8 cellular contexts compared by ENCODE assay signal in the genomic region with DNA sequence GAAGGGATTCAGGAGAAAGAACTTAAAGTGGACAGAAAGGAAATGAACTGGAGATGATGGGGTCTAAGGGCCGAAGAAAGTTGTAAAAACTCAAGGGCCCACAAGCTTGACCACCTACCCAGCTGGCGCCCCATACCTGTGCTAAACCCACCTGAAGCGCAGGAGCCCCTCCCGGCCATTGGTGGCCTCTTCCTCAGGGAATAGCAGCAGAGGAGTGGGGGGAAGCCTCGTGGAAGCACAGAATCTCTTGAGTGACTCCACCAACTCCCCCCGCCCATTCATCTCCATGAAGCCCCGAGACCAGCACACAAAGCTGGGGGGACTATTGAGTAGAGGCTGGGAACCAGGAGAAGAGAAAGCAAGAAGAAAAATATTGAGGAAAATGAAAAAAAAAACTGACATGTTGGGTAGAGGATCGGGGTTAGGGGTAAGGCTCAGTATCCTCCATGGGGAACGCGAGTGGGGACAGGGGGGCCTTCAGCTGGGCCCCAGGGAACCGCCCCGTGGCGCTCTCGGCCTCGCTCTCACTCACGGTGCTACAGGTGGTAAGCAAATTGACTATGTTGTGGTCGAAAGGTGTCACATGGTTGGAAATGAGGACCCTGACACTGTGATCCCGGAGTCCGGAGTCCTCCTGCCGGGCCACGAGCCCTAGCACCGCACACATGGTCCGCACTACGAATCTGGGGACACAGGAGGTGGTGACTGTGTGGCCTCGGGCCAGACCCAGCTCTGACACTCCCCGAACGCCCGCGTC.
A peak's percentile ranks its signal among the peaks of the same experiment; 100 is the strongest.
DNase-seq lines count a peak whose midpoint lies in the region; ATAC-seq lines count a peak whose summit lies in the region.

No MANE protein-coding gene starts in this region.

- peak; percentile 7 for ATAC-seq in HG03175 (IDR thresholded peaks at IDR 0.05; ENCODE audit: unreplicated experiment)
- peak; percentile 11 for ATAC-seq in stimulated activated naive CD8-positive, alpha-beta T cell treated with anti-CD3 and anti-CD28 coated beads, Interleukin-15, amount 100 ng/mL, for 72 hours

- H3K9me3 ChIP-seq in iPS-18a (ENCODE audit: control insufficient read depth, low read depth, low read length): no peaks in the 10 kb centered on the region

- H3K9ac ChIP-seq in iPS-18a (ENCODE audit: low read length): peak overlapping the region; percentile 94

- peak overlapping the region; percentile 100 for H3K4me3 Mint-ChIP-seq in activated T-cell treated with anti-CD3 and anti-CD28 coated beads, Interleukin-2, amount 50 U/mL, for 24 hours
- peak overlapping the region; percentile 98 for H3K4me3 Mint-ChIP-seq in activated naive CD8-positive, alpha-beta T cell
- H3K4me3 Mint-ChIP-seq in stimulated activated naive CD8-positive, alpha-beta T cell treated with anti-CD3 and anti-CD28 coated beads, Interleukin-15, amount 100 ng/mL, for 72 hours: peak overlapping the region; percentile 84 to 99

- no peaks in the 10 kb centered on the region for H3K4me1 ChIP-seq in iPS-18a (ENCODE audit: control insufficient read depth, low read depth, low read length)

- no peaks in the 10 kb centered on the region for H3K9me3 Mint-ChIP-seq in activated T-cell treated with anti-CD3 and anti-CD28 coated beads, Interleukin-2, amount 50 U/mL, for 24 hours
- no peaks in the 10 kb centered on the region for H3K9me3 Mint-ChIP-seq in activated naive CD8-positive, alpha-beta T cell (ENCODE audit: low read depth)
- peaks cover 0 to 7% of the 10 kb centered on the region in 2 donors for H3K9me3 Mint-ChIP-seq in stimulated activated naive CD8-positive, alpha-beta T cell treated with anti-CD3 and anti-CD28 coated beads, Interleukin-15, amount 100 ng/mL, for 72 hours

- peaks cover 79% of the 10 kb centered on the region for H3K36me3 Mint-ChIP-seq in activated T-cell treated with anti-CD3 and anti-CD28 coated beads, Interleukin-2, amount 50 U/mL, for 24 hours (ENCODE audit: low read depth)
- peaks cover 18% of the 10 kb centered on the region for H3K36me3 Mint-ChIP-seq in activated naive CD8-positive, alpha-beta T cell

- H3K27me3 ChIP-seq in iPS-18a (ENCODE audit: control insufficient read depth, insufficient read depth, low read length): no peaks in the 10 kb centered on the region

- H3K27me3 Mint-ChIP-seq in activated T-cell treated with anti-CD3 and anti-CD28 coated beads, Interleukin-2, amount 50 U/mL, for 24 hours: no peaks in the 10 kb centered on the region
- H3K27me3 Mint-ChIP-seq in activated naive CD8-positive, alpha-beta T cell: no peaks in the 10 kb centered on the region
- no peaks in the 10 kb centered on the region for H3K27me3 Mint-ChIP-seq in stimulated activated naive CD8-positive, alpha-beta T cell treated with anti-CD3 and anti-CD28 coated beads, Interleukin-15, amount 100 ng/mL, for 72 hours

- peak overlapping the region; percentile 99 for H3K27ac Mint-ChIP-seq in activated T-cell treated with anti-CD3 and anti-CD28 coated beads, Interleukin-2, amount 50 U/mL, for 24 hours
- H3K27ac Mint-ChIP-seq in activated naive CD8-positive, alpha-beta T cell: peak overlapping the region; percentile 95
- H3K27ac Mint-ChIP-seq in stimulated activated naive CD8-positive, alpha-beta T cell treated with anti-CD3 and anti-CD28 coated beads, Interleukin-15, amount 100 ng/mL, for 72 hours: peak overlapping the region; percentile 92 to 99

- peak overlapping the region; percentile 98 for H3K4me3 ChIP-seq in iPS-18a (ENCODE audit: low read length)

- H3K36me3 ChIP-seq in iPS-18a (ENCODE audit: control insufficient read depth, low read depth, low read length): peaks cover 25% of the 10 kb centered on the region

- H3K27ac ChIP-seq in iPS-18a (ENCODE audit: low read length): peak overlapping the region; percentile 88

- peaks cover 40% of the 10 kb centered on the region for H3K4me1 Mint-ChIP-seq in activated T-cell treated with anti-CD3 and anti-CD28 coated beads, Interleukin-2, amount 50 U/mL, for 24 hours (ENCODE audit: low read depth)
- H3K4me1 Mint-ChIP-seq in activated naive CD8-positive, alpha-beta T cell (ENCODE audit: low read depth): peaks cover 36% of the 10 kb centered on the region
- H3K4me1 Mint-ChIP-seq in stimulated activated naive CD8-positive, alpha-beta T cell treated with anti-CD3 and anti-CD28 coated beads, Interleukin-15, amount 100 ng/mL, for 72 hours: peaks cover 53% of the 10 kb centered on the region

- DNase-seq in activated T-cell treated with anti-CD3 and anti-CD28 coated beads, Interleukin-2, amount 50 U/mL, for 24 hours: no peak
- DNase-seq in activated T-cell treated with anti-CD3 and anti-CD28 coated beads, Interleukin-2, amount 50 U/mL, for 48 hours: no peak
- peak in 1 of 2 donors; percentile 50 for DNase-seq in stimulated activated naive CD8-positive, alpha-beta T cell treated with anti-CD3 and anti-CD28 coated beads, Interleukin-15, amount 100 ng/mL, for 72 hours
- DNase-seq in NCI-H226: no peak
- no peak for DNase-seq in effector CD8-positive, alpha-beta T cell (lab: John Stamatoyannopoulos, UW)
